In the genomic region with DNA sequence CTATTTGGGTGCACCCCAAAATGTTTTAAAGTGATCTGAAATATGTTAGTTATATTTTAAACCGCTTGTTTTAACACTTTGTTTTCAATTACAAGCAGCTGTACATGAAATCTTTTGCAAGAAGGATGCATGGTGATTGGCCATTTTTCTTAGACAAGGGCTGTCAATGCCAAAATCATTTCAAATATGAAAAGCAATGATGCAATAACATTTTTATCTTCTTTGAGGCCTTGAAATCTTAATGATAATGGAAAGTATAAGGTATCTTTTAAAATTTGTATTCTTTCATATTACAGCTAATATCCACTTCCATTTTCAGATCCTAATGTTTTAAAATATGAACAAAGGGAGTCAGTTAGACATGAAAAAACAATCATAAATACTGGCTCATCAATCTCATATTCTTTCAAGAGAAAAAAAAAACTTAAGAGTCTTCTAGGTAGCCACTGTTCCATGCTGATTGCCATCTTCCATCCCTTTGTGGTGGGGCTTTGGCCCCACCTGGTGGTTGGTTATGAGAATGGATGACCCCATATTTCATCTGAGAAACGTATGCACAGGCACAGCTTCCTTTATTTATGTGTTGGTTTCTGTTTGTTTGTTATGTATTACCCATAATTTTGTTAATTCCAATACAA, we compare ENCODE assay signal across 4 cellular contexts.
A peak's percentile ranks its signal among the peaks of the same experiment; 100 is the strongest.
TF ChIP-seq lines count a peak whose summit lies in the region.

No MANE protein-coding gene starts in this region.

TF ChIP-seq in GM23338, 12 proteins besides CTCF, POLR2A, EP300 and RAD21 (continues in another document):
- no peak for TF ChIP-seq POLR2AphosphoS5 (IDR thresholded peaks at IDR 0.05; ENCODE audit: low read depth)
- TF ChIP-seq EZH2phosphoT487 (IDR thresholded peaks at IDR 0.05; ENCODE audit: unreplicated experiment): no peak

TF ChIP-seq in IMR-90, 13 proteins besides CTCF, POLR2A, EP300 and RAD21:
- peak; percentile 41 for TF ChIP-seq SMC3 (IDR thresholded peaks at IDR 0.05; ENCODE audit: low read depth, low read length)
- no peak for TF ChIP-seq CEBPB (IDR thresholded peaks at IDR 0.05; ENCODE audit: low read depth, low read length)

TF ChIP-seq in H1, 55 proteins besides CTCF, POLR2A, EP300 and RAD21:
- TF ChIP-seq BCL11A (IDR thresholded peaks at IDR 0.05; ENCODE audit: low read depth in 2 of 2, low read length in 2 of 2): no peak
- TF ChIP-seq RNF2 (IDR thresholded peaks at IDR 0.05; ENCODE audit: borderline replicate concordance, low read depth, low read length, missing control alignments, poor library complexity, severe bottlenecking): no peak
- TF ChIP-seq SUZ12 (IDR thresholded peaks at IDR 0.05; ENCODE audit: low read length): no peak
- TF ChIP-seq, protein P1, sequence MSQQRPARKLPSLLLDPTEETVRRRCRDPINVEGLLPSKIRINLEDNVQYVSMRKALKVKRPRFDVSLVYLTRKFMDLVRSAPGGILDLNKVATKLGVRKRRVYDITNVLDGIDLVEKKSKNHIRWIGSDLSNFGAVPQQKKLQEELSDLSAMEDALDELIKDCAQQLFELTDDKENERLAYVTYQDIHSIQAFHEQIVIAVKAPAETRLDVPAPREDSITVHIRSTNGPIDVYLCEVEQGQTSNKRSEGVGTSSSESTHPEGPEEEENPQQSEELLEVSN (IDR thresholded peaks at IDR 0.05): no peak
- TF ChIP-seq ASH2L (IDR thresholded peaks at IDR 0.05; ENCODE audit: low read length): no peak

TF ChIP-seq in neural cell, 6 proteins besides CTCF, POLR2A, EP300 and RAD21:
- TF ChIP-seq SMC3 (conservative IDR thresholded peaks at IDR 0.05; ENCODE audit: poor library complexity) (peak; percentile 77), POLR2AphosphoS5 (IDR thresholded peaks at IDR 0.05) (no peak)
